In the genomic region with DNA sequence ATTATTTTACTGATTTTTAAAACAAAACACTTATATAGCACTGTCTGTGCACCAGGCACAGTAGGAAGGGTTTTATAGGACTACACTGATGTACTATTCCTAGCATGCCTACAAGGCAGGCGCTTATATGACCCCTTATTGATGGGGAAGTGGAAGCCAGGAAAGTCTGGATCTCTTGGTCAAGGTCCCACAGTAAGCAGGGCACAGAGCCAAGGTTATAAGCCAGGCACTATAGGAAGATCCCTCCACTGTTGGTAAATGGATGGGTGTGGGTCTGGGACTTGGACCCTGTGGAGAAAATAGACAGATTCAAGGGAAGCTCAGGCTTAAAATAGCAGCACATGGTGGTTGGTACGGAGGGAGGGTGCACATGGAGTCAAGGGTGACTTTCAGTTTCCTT, we compare ENCODE assay signal across 14 cellular contexts.
"Had no signal": no experiment of that assay in that cellular context is flagged by ENCODE, and none has a peak within 500 bp of the region (broad histone marks: within the 10 kb centered on the region; RNA-seq: fewer than 3 reads in every experiment).

No MANE protein-coding gene starts in this region.

- H3K4me3 Mint-ChIP-seq: dendritic cell treated with granulocyte-macrophage colony-stimulating factor and Interleukin-4, amounts not matched to agents 40 ng/mL and 50 ng/mL, for 4 days; neural crest cell had no signal

- H3K9me3 Mint-ChIP-seq: central memory CD8-positive, alpha-beta T cell; effector memory CD8-positive, alpha-beta T cell; neural crest cell had no signal

- H3K4me1 ChIP-seq: tibial artery had no signal

- H3K27ac Mint-ChIP-seq: activated naive CD4-positive, alpha-beta T cell treated with anti-CD3 and anti-CD28 coated beads for 36 hours; activated T-cell treated with anti-CD3 and anti-CD28 coated beads, Interleukin-2, amount 50 U/mL, for 72 hours; dendritic cell treated with granulocyte-macrophage colony-stimulating factor and Interleukin-4, amounts not matched to agents 40 ng/mL and 50 ng/mL, for 4 days had no signal

- H3K27ac ChIP-seq: ovary, tibial artery had no signal

- H3K27me3 ChIP-seq: ovary had no signal

- H3K4me3 ChIP-seq: ovary, tibial artery had no signal

- H3K36me3 ChIP-seq: ovary, tibial artery had no signal

- DNase-seq: activated CD4-positive, CD25-positive, alpha-beta regulatory T cell; activated naive CD4-positive, alpha-beta T cell treated with anti-CD3 and anti-CD28 coated beads for 36 hours; activated T-cell treated with anti-CD3 and anti-CD28 coated beads, Interleukin-2, amount 50 U/mL, for 72 hours; effector memory CD8-positive, alpha-beta T cell; erythroblast; hippocampal formation; left ventricle myocardium superior; ovary; retina; stimulated activated CD4-positive, alpha-beta T cell treated with anti-CD3 and anti-CD28 coated beads, Interleukin-4, amount 100 ng/mL, for 4 hours; tibial artery had no signal

- H3K9me3 ChIP-seq: ovary, tibial artery had no signal

- ATAC-seq: effector memory CD8-positive, alpha-beta T cell; left ventricle myocardium superior had no signal

- H3K27me3 Mint-ChIP-seq: central memory CD8-positive, alpha-beta T cell; effector memory CD8-positive, alpha-beta T cell had no signal
